In the genomic region with DNA sequence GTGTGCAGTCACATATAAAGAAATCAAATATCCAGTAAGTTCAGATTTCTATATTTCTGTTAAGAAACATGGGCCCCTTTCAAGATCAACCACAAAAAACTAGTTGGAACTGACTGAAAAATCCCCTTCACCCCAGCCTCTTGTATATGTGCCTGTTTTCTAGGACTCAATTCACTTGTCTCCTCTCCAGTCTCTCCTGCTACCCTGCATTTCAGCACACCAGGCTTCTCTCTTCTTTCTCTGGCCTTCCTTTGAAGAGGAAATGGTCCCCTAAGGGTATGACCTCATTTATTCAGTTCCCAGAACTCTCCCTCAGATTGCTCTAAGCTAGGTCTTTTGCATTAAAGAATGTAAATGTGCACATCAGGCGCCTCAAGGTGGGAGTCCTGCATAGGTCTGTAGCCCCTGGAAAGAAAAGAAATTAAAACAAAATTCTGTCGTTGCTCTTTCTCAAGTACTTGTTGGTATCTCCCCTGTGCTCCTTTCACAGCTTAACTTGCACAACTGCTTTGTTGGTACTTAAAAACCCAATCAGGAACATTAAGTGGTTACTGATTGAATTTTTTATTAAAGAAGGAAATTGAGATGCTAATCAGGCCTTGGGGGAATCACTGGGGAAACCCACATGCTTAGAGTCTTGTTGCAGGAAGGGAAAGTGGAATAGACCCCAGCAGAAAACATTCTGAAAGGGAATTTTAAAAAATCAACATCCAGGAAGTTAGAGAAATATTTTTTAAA, we compare ENCODE assay signal across 11 cellular contexts.
DNase-seq lines count a peak whose midpoint lies in the region; ATAC-seq and TF ChIP-seq lines count a peak whose summit lies in the region.
"Had no signal": no experiment of that assay in that cellular context is flagged by ENCODE, and none has a peak within 500 bp of the region (broad histone marks: within the 10 kb centered on the region; RNA-seq: fewer than 3 reads in every experiment).

No MANE protein-coding gene starts in this region.

- H3K27ac ChIP-seq in neuronal stem cell (replicated peaks; ENCODE audit: low read length) (no peak overlapping the region), body of pancreas (no peak overlapping the region)
- no peak overlapping the region for H3K27ac ChIP-seq in naive thymus-derived CD4-positive, alpha-beta T cell (ENCODE audit: low read depth, low read length)

- peaks cover 8% of the 10 kb centered on the region for H3K4me1 Mint-ChIP-seq in activated B cell treated with CpG ODN at 0.5 μM for 24 hours
- peaks cover 0 to 28% (median 0%) of the 10 kb centered on the region in 7 donors for H3K4me1 Mint-ChIP-seq in naive thymus-derived CD4-positive, alpha-beta T cell

- H3K14ac ChIP-seq in neuronal stem cell (ENCODE audit: low read length): no peak overlapping the region

- intact Hi-C loops in activated B cell treated with CpG ODN at 0.5 μM for 24 hours (cut with micrococcal nuclease) (no loop called here), body of pancreas (cut with DNase I) (no loop called here)
- intact Hi-C loops in naive thymus-derived CD4-positive, alpha-beta T cell (cut with micrococcal nuclease): no loop called here

- H3K27ac Mint-ChIP-seq in activated B cell treated with CpG ODN at 0.5 μM for 24 hours: peak overlapping the region; percentile 67
- no peak overlapping the region for H3K27ac Mint-ChIP-seq in naive thymus-derived CD4-positive, alpha-beta T cell
- H3K27ac Mint-ChIP-seq: activated CD4-positive, alpha-beta memory T cell treated with anti-CD3 and anti-CD28 coated beads for 36 hours had no signal

- H3K23ac ChIP-seq in neuronal stem cell (ENCODE audit: low read depth, low read length, poor library complexity): no peak overlapping the region

- peaks cover 4 to 39% of the 10 kb centered on the region in 2 donors for H3K4me1 ChIP-seq in neuronal stem cell (ENCODE audit: control insufficient read depth in 2 of 2, insufficient read depth in 1 of 2, low read depth in 1 of 2, low read length in 2 of 2)
- H3K4me1 ChIP-seq in naive thymus-derived CD4-positive, alpha-beta T cell (ENCODE audit: control insufficient read depth in 2 of 2, insufficient read depth in 2 of 2, low read length in 2 of 2): no peaks in the 10 kb centered on the region
- H3K4me1 ChIP-seq in body of pancreas: no peaks in the 10 kb centered on the region

- H2AK5ac ChIP-seq in neuronal stem cell (ENCODE audit: low read depth, low read length): no peak overlapping the region

- peaks cover 3% of the 10 kb centered on the region for H3K27me3 Mint-ChIP-seq in activated B cell treated with CpG ODN at 0.5 μM for 24 hours
- H3K27me3 Mint-ChIP-seq in naive thymus-derived CD4-positive, alpha-beta T cell: peaks cover 13 to 27% (median 23%) of the 10 kb centered on the region in 5 donors

- H2BK120ac ChIP-seq in neuronal stem cell (ENCODE audit: low read depth, low read length): no peak overlapping the region

- H3K36me3 Mint-ChIP-seq in activated B cell treated with CpG ODN at 0.5 μM for 24 hours (ENCODE audit: low read depth): no peaks in the 10 kb centered on the region
- H3K36me3 Mint-ChIP-seq in naive thymus-derived CD4-positive, alpha-beta T cell: no peaks in the 10 kb centered on the region
- H3K36me3 Mint-ChIP-seq: activated CD4-positive, alpha-beta memory T cell treated with anti-CD3 and anti-CD28 coated beads for 36 hours had no signal

- DNase-seq in activated B cell treated with CpG ODN at 0.5 μM for 24 hours (no peak), neuronal stem cell (ENCODE audit: low spot score) (no peak), body of pancreas (no peak)
- DNase-seq in naive thymus-derived CD4-positive, alpha-beta T cell: no peak
- DNase-seq: activated CD4-positive, alpha-beta memory T cell treated with anti-CD3 and anti-CD28 coated beads for 36 hours; NCI-H187; trophoblast cell had no signal

- no peak overlapping the region for H3K4ac ChIP-seq in neuronal stem cell (ENCODE audit: low read length)

- H3K9me3 Mint-ChIP-seq in activated B cell treated with CpG ODN at 0.5 μM for 24 hours: no peaks in the 10 kb centered on the region
- H3K9me3 Mint-ChIP-seq in naive thymus-derived CD4-positive, alpha-beta T cell: peaks cover 0 to 1% (median 0%) of the 10 kb centered on the region in 11 donors
- H3K9me3 Mint-ChIP-seq: activated CD4-positive, alpha-beta memory T cell treated with anti-CD3 and anti-CD28 coated beads for 36 hours had no signal

- POLR2A ChIA-PET in activated B cell treated with CpG ODN at 0.5 μM for 24 hours (lab: Charles Lee): interaction anchor here (0.6 kb wide), 1 partner anchor 14 kb away, joined by 4 read pairs; no protein-coding TSS in a partner anchor
- POLR2A ChIA-PET in naive thymus-derived CD4-positive, alpha-beta T cell (lab: Charles Lee): no interaction called here

- no peak for TF ChIP-seq POLR2A in body of pancreas (IDR thresholded peaks at IDR 0.05)

- H3K79me1 ChIP-seq in neuronal stem cell (ENCODE audit: low read depth, low read length): no peaks in the 10 kb centered on the region

- CTCF ChIA-PET in activated B cell treated with CpG ODN at 0.5 μM for 24 hours (lab: Charles Lee): no interaction called here
- CTCF ChIA-PET in naive thymus-derived CD4-positive, alpha-beta T cell (lab: Charles Lee): no interaction called here

- H3K4me2 ChIP-seq in neuronal stem cell (ENCODE audit: insufficient read depth, low read length, poor library complexity, severe bottlenecking): no peak overlapping the region

- no peak overlapping the region for H3K9ac ChIP-seq in neuronal stem cell (ENCODE audit: low read depth, low read length, poor library complexity)

- no peak overlapping the region for H3K4me3 Mint-ChIP-seq in activated B cell treated with CpG ODN at 0.5 μM for 24 hours
- H3K4me3 Mint-ChIP-seq in naive thymus-derived CD4-positive, alpha-beta T cell: peak overlapping the region in 1 of 10 donors; percentile 0
- H3K4me3 Mint-ChIP-seq: activated CD4-positive, alpha-beta memory T cell treated with anti-CD3 and anti-CD28 coated beads for 36 hours had no signal

- H2AFZ ChIP-seq in neuronal stem cell (ENCODE audit: low read length): peak overlapping the region; percentile 76

- H3K4me3 ChIP-seq in neuronal stem cell (ENCODE audit: low read length in 2 of 2) (no peak overlapping the region), body of pancreas (no peak overlapping the region)
- H3K4me3 ChIP-seq in naive thymus-derived CD4-positive, alpha-beta T cell (ENCODE audit: low read length): no peak overlapping the region

- TF ChIP-seq CTCF in activated B cell treated with CpG ODN at 0.5 μM for 24 hours (IDR thresholded peaks at IDR 0.05) (no peak), body of pancreas (IDR thresholded peaks at IDR 0.05) (no peak)

- H3K9me3 ChIP-seq in neuronal stem cell (replicated peaks in 1 of 2; ENCODE audit: control insufficient read depth in 2 of 2, insufficient read depth in 1 of 2, low read depth in 1 of 2, low read length in 2 of 2): peaks cover 0 to 3% of the 10 kb centered on the region in 2 donors
- no peaks in the 10 kb centered on the region for H3K9me3 ChIP-seq in naive thymus-derived CD4-positive, alpha-beta T cell (ENCODE audit: control insufficient read depth in 2 of 3, low read length in 3 of 3)
- H3K9me3 ChIP-seq in body of pancreas: no peaks in the 10 kb centered on the region

- H3K36me3 ChIP-seq in neuronal stem cell (replicated peaks in 1 of 2; ENCODE audit: control insufficient read depth in 2 of 2, insufficient read depth in 2 of 2, low read length in 2 of 2) (no peaks in the 10 kb centered on the region), body of pancreas (replicated peaks in 1 of 2; ENCODE audit: insufficient read depth in 1 of 2, low read depth in 2 of 2) (no peaks in the 10 kb centered on the region)
- no peaks in the 10 kb centered on the region for H3K36me3 ChIP-seq in naive thymus-derived CD4-positive, alpha-beta T cell (ENCODE audit: control insufficient read depth in 2 of 3, insufficient read depth in 3 of 3, low read length in 3 of 3)

- no peak overlapping the region for H2BK5ac ChIP-seq in neuronal stem cell (ENCODE audit: low read length)

- H2BK12ac ChIP-seq in neuronal stem cell (ENCODE audit: low read length): no peak overlapping the region

- H3K18ac ChIP-seq in neuronal stem cell (ENCODE audit: low read length): no peak overlapping the region

- no peaks in the 10 kb centered on the region for H3K27me3 ChIP-seq in neuronal stem cell (ENCODE audit: control insufficient read depth in 3 of 3, insufficient read depth in 3 of 3, low read depth in 1 of 3, low read length in 3 of 3)
- no peaks in the 10 kb centered on the region for H3K27me3 ChIP-seq in naive thymus-derived CD4-positive, alpha-beta T cell (ENCODE audit: control insufficient read depth in 2 of 2, insufficient read depth in 2 of 2, low read length in 2 of 2)
- H3K27me3 ChIP-seq in body of pancreas: no peaks in the 10 kb centered on the region

- no peak overlapping the region for H4K8ac ChIP-seq in neuronal stem cell (ENCODE audit: low read depth, low read length)

- no peak overlapping the region for H2BK15ac ChIP-seq in neuronal stem cell (ENCODE audit: low read length)

- WGBS in neuronal stem cell (ENCODE audit: extremely low coverage in 2 of 2, insufficient read length in 2 of 2, insufficient replicate concordance in 1 of 2), 2 donors: no CpG with 5 or more reads among the region's 2 CpGs
- WGBS in body of pancreas, 2 donors: 56 to 78% methylated on average over 2 of the region's 2 CpGs

- no peak overlapping the region for H4K91ac ChIP-seq in neuronal stem cell (ENCODE audit: low read depth, low read length, poor library complexity)

- peak; percentile 45 for ATAC-seq in GM19324 (IDR thresholded peaks at IDR 0.05; ENCODE audit: low FRiP score, unreplicated experiment)
- ATAC-seq in HG02759 (IDR thresholded peaks at IDR 0.05; ENCODE audit: unreplicated experiment): peak; percentile 58
- ATAC-seq in activated B cell treated with CpG ODN at 0.5 μM for 24 hours (ENCODE audit: low read depth): peak; percentile 57
- no peak for ATAC-seq in HG03196 (IDR thresholded peaks at IDR 0.05; ENCODE audit: unreplicated experiment)
- ATAC-seq in HG03460 (IDR thresholded peaks at IDR 0.05; ENCODE audit: unreplicated experiment): no peak
- ATAC-seq in naive thymus-derived CD4-positive, alpha-beta T cell: no peak
- ATAC-seq in body of pancreas: no peak

Comparison
In these comparisons a context has a peak if more than half of its experiments do, and no peak if none do; other contexts are left out.
1. ATAC-seq: peak in GM19324 (single experiment), HG02759 (single experiment) and activated B cell treated with CpG ODN at 0.5 μM for 24 hours (single experiment); none in HG03196 (single experiment), HG03460 (single experiment), naive thymus-derived CD4-positive, alpha-beta T cell (single experiment) and body of pancreas (single experiment).